ENCODE assay signal across 8 cellular contexts in the genomic region with DNA sequence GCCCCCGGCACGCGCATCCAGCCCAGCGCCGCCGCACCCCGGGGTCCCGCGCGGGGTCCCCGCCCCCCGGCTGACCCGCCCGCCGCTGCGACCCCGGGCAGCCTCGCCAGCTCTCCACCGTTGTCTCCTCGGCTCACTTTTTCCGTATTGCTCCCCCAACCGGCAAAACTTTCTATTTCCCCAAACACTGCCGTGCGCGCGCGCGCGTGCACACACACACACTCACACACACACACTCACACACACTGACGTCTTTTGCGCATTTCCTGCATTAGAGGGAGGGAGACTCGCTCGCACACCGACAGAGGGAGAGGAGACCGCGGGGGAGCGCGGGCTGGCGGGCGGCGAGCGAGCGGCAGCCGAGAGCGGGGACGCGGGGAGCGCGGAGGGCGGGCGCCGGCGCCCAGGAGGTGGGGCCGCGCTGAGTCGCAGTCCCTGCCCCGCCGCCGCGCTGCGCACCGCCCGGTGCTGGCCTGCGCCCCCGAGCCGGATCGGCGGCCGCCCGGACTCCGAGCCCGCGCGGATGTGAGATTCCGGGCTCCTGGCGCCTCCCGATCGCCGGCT. TPM values are rescaled to one million over a fixed set of nuclear protein-coding genes. Genes with fewer than 3 reads are reported as not detected.
DNase-seq lines count a peak whose midpoint lies in the region; ATAC-seq and TF ChIP-seq lines count a peak whose summit lies in the region.

No MANE protein-coding gene starts in this region.

- peak; percentile 78 for TF ChIP-seq POLR2A in GM18951 (IDR thresholded peaks at IDR 0.05; ENCODE audit: extremely low read depth, insufficient read depth, insufficient read length)

- ATAC-seq in HG03175 (IDR thresholded peaks at IDR 0.05; ENCODE audit: unreplicated experiment), result peak; percentile 73
- peak; percentile 73 for ATAC-seq in left colon

- in situ Hi-C loops in GM18951 (cut with MboI; ENCODE audit: low sequenced_read_pairs, unreplicated experiment), result no loop called here

- intact Hi-C loops in left colon (cut with DNase I, micrococcal nuclease), result loop anchor here in 1 of 2 donors (5.0 kb wide), 1 partner anchor 126 kb away; no protein-coding TSS in a partner anchor

- peak overlapping the region; percentile 88 for H3K27ac ChIP-seq in cingulate gyrus (ENCODE audit: low read depth, low read length)

- peak; percentile 97 for DNase-seq in Ammon's horn (ENCODE audit: low spot score)
- peak; percentile 63 for DNase-seq in NCI-H510A (lab: John Stamatoyannopoulos, UW)
- DNase-seq in activated CD4-positive, alpha-beta T cell treated with anti-CD3 and anti-CD28 coated beads for 4 hours, result peak; percentile 92 to 97
- peak; percentile 95 to 96 for DNase-seq in left colon
- DNase-seq in stimulated activated CD4-positive, alpha-beta T cell treated with anti-CD3 and anti-CD28 coated beads, Interleukin-1b, Interleukin-23, amount 100 ng/mL, for 24 hours (ENCODE audit: low read depth in 4 of 4, low spot score in 1 of 4), result peak; percentile 70 to 83 (median 80)

RNA-seq across cellular contexts. Expression of a gene that starts 0.5 kb away (rescaled TPM):
- 10 to 100 TPM; 22.2 to 29.2 TPM for total RNA-seq in left colon

RNA-seq across cellular contexts. Expression of a gene that starts 39.9 kb away (rescaled TPM):
- total RNA-seq in left colon, result 10 to 100 TPM; 14.6 to 16.2 TPM

Comparison
In these comparisons a context has a peak if more than half of its experiments do, and no peak if none do; other contexts are left out.
1. Peak in every context shown above with its lines: DNase-seq, ATAC-seq and H3K27ac ChIP-seq.